In genomic region chr17:38511126-38512108, GRCh38 we compare ENCODE assay signal across 11 cellular contexts.
DNase-seq lines count a peak whose midpoint lies in the region; ATAC-seq, FAIRE-seq and TF ChIP-seq lines count a peak whose summit lies in the region.
"Had no signal": no experiment of that assay in that cellular context is flagged by ENCODE, and none has a peak within 500 bp of the region (broad histone marks: within the 10 kb centered on the region; RNA-seq: fewer than 3 reads in every experiment).

No MANE protein-coding gene starts in this region.

- H3K27ac ChIP-seq in A549, result peak overlapping the region in 1 of 2 experiments; percentile 38; a peak in 2 of 6 replicates

- in situ Hi-C loops in GM13977 (cut with MboI; ENCODE audit: low pct_unique_long_range_greater_than_20kb, low sequenced_read_pairs, unreplicated experiment), result no loop called here
- in situ Hi-C loops in GM13976 (cut with MboI; ENCODE audit: low sequenced_read_pairs, unreplicated experiment), result no loop called here

- no peak for FAIRE-seq in A549 (lab: Jason Lieb, UNC)

- TF ChIP-seq CTCF in A549 (IDR thresholded peaks at IDR 0.05) (no peak), GM13977 (IDR thresholded peaks at IDR 0.05; ENCODE audit: extremely low read depth, insufficient read depth, missing control alignments) (no peak), GM13976 (IDR thresholded peaks at IDR 0.05; ENCODE audit: borderline replicate concordance, control extremely low read depth, extremely low read depth, insufficient read depth, missing control alignments) (no peak)

- POLR2A ChIA-PET in A549 (lab: Yijun Ruan, JAX), result no interaction called here

- DNase-seq in A549 (ENCODE audit: low read depth in 1 of 2, low spot score in 1 of 2) (no peak), GM13977 (ENCODE audit: low spot score) (peak; percentile 31), amniotic epithelial cell (ENCODE audit: low read depth) (peak; percentile 75), iris pigment epithelial cell (ENCODE audit: low read depth) (peak; percentile 66), left lobe of liver (ENCODE audit: low spot score) (no peak), GM13976 (ENCODE audit: low spot score) (no peak), SKM-1 treated with dmso at 0.1 percent for 144 hours (lab: John Stamatoyannopoulos, UW; ENCODE audit: unreplicated experiment) (no peak)
- DNase-seq: activated CD8-positive, alpha-beta memory T cell treated with anti-CD3 and anti-CD28 coated beads for 24 hours; DMS153; NCI-H748 treated with DMSO at 0.1 percent for 48 hours had no signal

- H3K4me3 ChIP-seq in A549, result no peak overlapping the region

- peaks cover 19% of the 10 kb centered on the region for H3K4me1 ChIP-seq in A549

- CTCF ChIA-PET in A549 (lab: Yijun Ruan, JAX), result interaction anchor here (0.6 to 2.7 kb wide), 9 partner anchors 18 to 247 kb away, joined by 3 to 15 read pairs (median 4); no protein-coding TSS in a partner anchor

- H3K9me3 ChIP-seq in A549, result no peaks in the 10 kb centered on the region

- peak overlapping the region; percentile 36 for H3K4me2 ChIP-seq in A549

- 65% methylated on average over 15 of the region's 15 CpGs for WGBS in A549 (ENCODE audit: missing lambda C conversion rate)

- TF ChIP-seq POLR2A in A549 (IDR thresholded peaks at IDR 0.05; ENCODE audit: low read length), result no peak

- peak; percentile 2 to 43; a peak in 3 of 6 replicates for ATAC-seq in A549
- no peak for ATAC-seq in left lobe of liver
- ATAC-seq in HG03135 (IDR thresholded peaks at IDR 0.05; ENCODE audit: unreplicated experiment), result no peak

- TF ChIP-seq EP300 in A549 (IDR thresholded peaks at IDR 0.05), result no peak

- no peak for TF ChIP-seq RAD21 in A549 (conservative IDR thresholded peaks at IDR 0.05 in 1 of 2, IDR thresholded peaks at IDR 0.05 in 1 of 2)

TF ChIP-seq in A549, 52 proteins besides CTCF, POLR2A, EP300 and RAD21:
- TF ChIP-seq GATA3 (IDR thresholded peaks at IDR 0.05; ENCODE audit: borderline replicate concordance), result no peak
- TF ChIP-seq FOXS1 (CRISPR knock-in tag; IDR thresholded peaks at IDR 0.05), result no peak
- no peak for TF ChIP-seq RNF2 (IDR thresholded peaks at IDR 0.05; ENCODE audit: borderline replicate concordance, low read depth)
- no peak for TF ChIP-seq RFX5 (IDR thresholded peaks at IDR 0.05)
- no peak for TF ChIP-seq CHD4 (IDR thresholded peaks at IDR 0.05; ENCODE audit: borderline replicate concordance)
- no peak for TF ChIP-seq SREBF2 (IDR thresholded peaks at IDR 0.05)
- TF ChIP-seq BHLHE40 (IDR thresholded peaks at IDR 0.05; ENCODE audit: low read depth, low read length), result no peak
- TF ChIP-seq TP53 (CRISPR knock-in tag; IDR thresholded peaks at IDR 0.05), result no peak
- TF ChIP-seq REST (IDR thresholded peaks at IDR 0.05), result no peak
- TF ChIP-seq ZFP36 (IDR thresholded peaks at IDR 0.05; ENCODE audit: borderline replicate concordance, partially characterized antibody), result no peak
- TF ChIP-seq ESRRA (IDR thresholded peaks at IDR 0.05; ENCODE audit: borderline replicate concordance, low read length), result no peak
TF ChIP-seq in A549: peak in this region for 0.

Comparison
In these comparisons a context has a peak if more than half of its experiments do, and no peak if none do; other contexts are left out.
1. ATAC-seq: peak in A549 (2 of 2); none in left lobe of liver (single experiment) and HG03135 (single experiment).
2. DNase-seq: peak in GM13977 (single experiment), amniotic epithelial cell (single experiment) and iris pigment epithelial cell (single experiment); none in A549 (0 of 2), left lobe of liver (single experiment), GM13976 (single experiment) and SKM-1 treated with dmso at 0.1 percent for 144 hours (single experiment).